Comparison of ENCODE assay signal across 28 cellular contexts in the genomic region with DNA sequence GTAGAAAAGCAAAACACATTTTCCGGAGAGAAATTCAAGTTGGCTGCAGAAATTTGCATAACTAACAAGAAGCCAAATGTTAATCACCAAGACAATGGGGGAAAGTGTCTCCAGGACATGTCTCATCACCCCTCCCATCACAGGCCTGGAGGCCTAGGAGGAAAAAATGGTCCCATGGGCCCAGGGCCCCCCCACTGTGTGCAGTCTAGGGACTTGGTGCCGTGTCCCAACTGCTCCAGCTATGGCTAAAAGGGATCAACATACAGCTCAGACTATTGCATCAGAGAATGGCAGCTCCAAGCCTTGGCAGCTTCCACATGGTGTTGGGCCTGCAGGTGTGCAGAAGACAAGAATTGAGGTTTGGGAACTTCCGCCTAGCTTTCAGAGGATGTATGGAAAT.
"Had no signal": no experiment of that assay in that cellular context is flagged by ENCODE, and none has a peak within 500 bp of the region (broad histone marks: within the 10 kb centered on the region; RNA-seq: fewer than 3 reads in every experiment).

No MANE protein-coding gene starts in this region.

- DNase-seq: hypothalamus; immature natural killer cell; left colon; midbrain; mucosa of descending colon; naive thymus-derived CD4-positive, alpha-beta T cell; ovary; right lobe of liver; stimulated activated CD4-positive, alpha-beta T cell treated with anti-CD3 and anti-CD28 coated beads, Interleukin-12 subunit alpha, Interleukin-12 subunit beta, amount 100 ng/mL, for 4 hours; stimulated activated CD4-positive, alpha-beta T cell treated with anti-CD3 and anti-CD28 coated beads, Interleukin-2, amount 100 ng/mL, for 48 hours; stimulated activated CD4-positive, alpha-beta T cell treated with anti-CD3 and anti-CD28 coated beads, Interleukin-4, amount 100 ng/mL, for 4 hours; stimulated activated CD8-positive, alpha-beta memory T cell treated with anti-CD3 and anti-CD28 coated beads, Interleukin-4, amount 100 ng/mL, for 48 hours; stimulated activated naive CD4-positive, alpha-beta T cell treated with Interleukin-2 at 50 U/mL for 16 hours; stimulated activated naive CD8-positive, alpha-beta T cell treated with anti-CD3 and anti-CD28 coated beads, Interleukin-15, amount 100 ng/mL, for 72 hours; testis; thyroid gland; transverse colon; upper lobe of left lung had no signal

- H3K9me3 ChIP-seq: ovary, right atrium auricular region, right lobe of liver, testis, thyroid gland, transverse colon, vagina had no signal

- H3K27ac Mint-ChIP-seq: immature natural killer cell; naive thymus-derived CD4-positive, alpha-beta T cell; natural killer cell treated with Interleukin-12 subunit alpha and Interleukin-12 subunit beta and Interleukin-15 and Interleukin-18, amount 100 ng/mL, for 72 hours; progenitor cell of endocrine pancreas; stimulated activated memory B cell treated with anti-CD40 and anti-IgM and Interleukin-4, amounts not matched to agents 10 μg/mL and 1 μg/mL and 100 μg/mL, for 72 hours; stimulated activated naive CD8-positive, alpha-beta T cell treated with anti-CD3 and anti-CD28 coated beads, Interleukin-15, amount 100 ng/mL, for 72 hours had no signal

- H3K27me3 Mint-ChIP-seq: naive thymus-derived CD4-positive, alpha-beta T cell; natural killer cell treated with Interleukin-12 subunit alpha and Interleukin-12 subunit beta and Interleukin-15 and Interleukin-18, amount 100 ng/mL, for 72 hours; progenitor cell of endocrine pancreas; stimulated activated memory B cell treated with anti-CD40 and anti-IgM and Interleukin-4, amounts not matched to agents 10 μg/mL and 1 μg/mL and 100 μg/mL, for 72 hours; stimulated activated naive CD8-positive, alpha-beta T cell treated with anti-CD3 and anti-CD28 coated beads, Interleukin-15, amount 100 ng/mL, for 72 hours had no signal

- H3K4me3 ChIP-seq: left lung, lung, mucosa of descending colon, ovary, right atrium auricular region, right lobe of liver, skin epidermis, testis, thyroid gland, transverse colon, upper lobe of left lung, vagina had no signal

- H3K27me3 ChIP-seq: left lung, ovary, right atrium auricular region, right lobe of liver, testis, thyroid gland, transverse colon, upper lobe of left lung, vagina had no signal

- H3K27ac ChIP-seq: left lung, ovary, right atrium auricular region, right lobe of liver, skin epidermis, testis, thyroid gland, transverse colon, upper lobe of left lung, vagina had no signal

- H3K4me1 ChIP-seq: left lung, right atrium auricular region, right lobe of liver, testis, thyroid gland, transverse colon, upper lobe of left lung, vagina had no signal

- H3K4me1 Mint-ChIP-seq: immature natural killer cell; naive thymus-derived CD4-positive, alpha-beta T cell; stimulated activated memory B cell treated with anti-CD40 and anti-IgM and Interleukin-4, amounts not matched to agents 10 μg/mL and 1 μg/mL and 100 μg/mL, for 72 hours; stimulated activated naive CD8-positive, alpha-beta T cell treated with anti-CD3 and anti-CD28 coated beads, Interleukin-15, amount 100 ng/mL, for 72 hours had no signal

- FAIRE-seq: islet of Langerhans, kidney had no signal

- H3K4me3 Mint-ChIP-seq: immature natural killer cell; naive thymus-derived CD4-positive, alpha-beta T cell; natural killer cell treated with Interleukin-12 subunit alpha and Interleukin-12 subunit beta and Interleukin-15 and Interleukin-18, amount 100 ng/mL, for 72 hours; stimulated activated memory B cell treated with anti-CD40 and anti-IgM and Interleukin-4, amounts not matched to agents 10 μg/mL and 1 μg/mL and 100 μg/mL, for 72 hours; stimulated activated naive CD8-positive, alpha-beta T cell treated with anti-CD3 and anti-CD28 coated beads, Interleukin-15, amount 100 ng/mL, for 72 hours had no signal

- ATAC-seq: left colon; left lung; mucosa of descending colon; naive thymus-derived CD4-positive, alpha-beta T cell; natural killer cell treated with Interleukin-12 subunit alpha and Interleukin-12 subunit beta and Interleukin-15 and Interleukin-18, amount 100 ng/mL, for 72 hours; right lobe of liver; stimulated activated memory B cell treated with anti-CD40 and anti-IgM and Interleukin-4, amounts not matched to agents 10 μg/mL and 1 μg/mL and 100 μg/mL, for 72 hours; stimulated activated naive CD8-positive, alpha-beta T cell treated with anti-CD3 and anti-CD28 coated beads, Interleukin-15, amount 100 ng/mL, for 72 hours had no signal

- H3K36me3 ChIP-seq: left lung, ovary, right atrium auricular region, right lobe of liver, thyroid gland, transverse colon, upper lobe of left lung, vagina had no signal
